1 cellular context compared by ENCODE assay signal in the genomic region with DNA sequence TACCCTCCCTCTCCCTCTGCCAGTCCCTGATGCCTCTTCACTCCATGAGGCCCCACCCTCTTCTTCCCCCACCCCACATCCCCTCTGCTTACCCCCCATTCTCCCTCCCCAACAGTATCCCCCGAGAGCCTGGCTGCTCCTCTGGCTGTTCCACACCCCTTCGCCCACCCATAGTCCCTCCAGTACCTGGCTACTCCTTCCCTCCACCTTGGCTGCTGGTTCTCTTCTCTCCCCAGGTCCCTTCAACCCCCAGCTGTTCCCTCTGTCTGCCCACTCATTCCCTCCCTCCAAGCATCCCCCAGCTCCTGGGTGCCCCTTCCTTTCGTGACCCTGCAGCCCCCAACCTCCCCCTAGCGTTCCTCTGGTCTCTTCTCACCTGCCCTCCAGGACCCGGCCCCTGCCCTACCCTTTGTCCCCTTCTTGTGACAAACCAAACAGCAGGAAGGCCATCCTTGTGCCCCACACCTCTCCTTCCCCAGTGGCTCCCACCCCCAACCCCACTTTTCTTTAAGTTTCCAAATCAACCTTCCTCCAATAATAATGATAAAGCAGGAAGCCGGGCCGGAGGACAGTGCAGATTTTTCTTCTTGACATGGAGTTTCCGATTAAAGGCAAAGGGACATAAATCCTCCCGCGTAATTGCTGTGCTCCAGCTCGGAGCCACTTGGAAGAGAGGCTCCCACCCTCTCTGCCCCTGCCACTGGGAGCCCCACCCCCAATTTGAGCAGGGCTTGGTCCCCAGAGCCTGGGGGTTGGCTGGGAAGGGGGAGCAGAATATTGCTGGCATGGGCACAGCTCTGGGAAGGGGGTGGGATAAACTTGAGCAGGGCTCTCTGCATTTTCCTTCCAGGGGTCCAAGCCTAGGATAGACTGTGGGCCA.
TF ChIP-seq lines count a peak whose summit lies in the region.

No MANE protein-coding gene starts in this region.

TF ChIP-seq in HEK293, 187 proteins besides CTCF, POLR2A, EP300 and RAD21 (continued from another document and continues in another):
- TF ChIP-seq ZNF76 (tag by site-specific recombination; IDR thresholded peaks at IDR 0.05; ENCODE audit: borderline replicate concordance, low read depth): no peak
- no peak for TF ChIP-seq ZSCAN16 (tag by site-specific recombination; IDR thresholded peaks at IDR 0.05)
- no peak for TF ChIP-seq ZNF169 (tag by site-specific recombination; IDR thresholded peaks at IDR 0.05)
- no peak for TF ChIP-seq OSR2 (tag by site-specific recombination; IDR thresholded peaks at IDR 0.05)
- no peak for TF ChIP-seq KLF9 (tag by site-specific recombination; IDR thresholded peaks at IDR 0.05; ENCODE audit: low read depth)
- TF ChIP-seq, protein P1, sequence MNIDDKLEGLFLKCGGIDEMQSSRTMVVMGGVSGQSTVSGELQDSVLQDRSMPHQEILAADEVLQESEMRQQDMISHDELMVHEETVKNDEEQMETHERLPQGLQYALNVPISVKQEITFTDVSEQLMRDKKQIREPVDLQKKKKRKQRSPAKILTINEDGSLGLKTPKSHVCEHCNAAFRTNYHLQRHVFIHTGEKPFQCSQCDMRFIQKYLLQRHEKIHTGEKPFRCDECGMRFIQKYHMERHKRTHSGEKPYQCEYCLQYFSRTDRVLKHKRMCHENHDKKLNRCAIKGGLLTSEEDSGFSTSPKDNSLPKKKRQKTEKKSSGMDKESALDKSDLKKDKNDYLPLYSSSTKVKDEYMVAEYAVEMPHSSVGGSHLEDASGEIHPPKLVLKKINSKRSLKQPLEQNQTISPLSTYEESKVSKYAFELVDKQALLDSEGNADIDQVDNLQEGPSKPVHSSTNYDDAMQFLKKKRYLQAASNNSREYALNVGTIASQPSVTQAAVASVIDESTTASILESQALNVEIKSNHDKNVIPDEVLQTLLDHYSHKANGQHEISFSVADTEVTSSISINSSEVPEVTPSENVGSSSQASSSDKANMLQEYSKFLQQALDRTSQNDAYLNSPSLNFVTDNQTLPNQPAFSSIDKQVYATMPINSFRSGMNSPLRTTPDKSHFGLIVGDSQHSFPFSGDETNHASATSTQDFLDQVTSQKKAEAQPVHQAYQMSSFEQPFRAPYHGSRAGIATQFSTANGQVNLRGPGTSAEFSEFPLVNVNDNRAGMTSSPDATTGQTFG (tag by site-specific recombination; IDR thresholded peaks at IDR 0.05; ENCODE audit: borderline replicate concordance): no peak
- no peak for TF ChIP-seq ZNF391 (tag by site-specific recombination; IDR thresholded peaks at IDR 0.05; ENCODE audit: borderline replicate concordance, low read depth)
- TF ChIP-seq ZNF157 (tag by site-specific recombination; IDR thresholded peaks at IDR 0.05): no peak
- no peak for TF ChIP-seq RBAK (tag by site-specific recombination; IDR thresholded peaks at IDR 0.05)
- no peak; the same call in 1 of the 2 replicates for TF ChIP-seq SP2 (tag by site-specific recombination; IDR thresholded peaks at IDR 0.05)
- TF ChIP-seq ZFP3 (tag by site-specific recombination; IDR thresholded peaks at IDR 0.05; ENCODE audit: low read depth): no peak
- TF ChIP-seq HOXD13 (CRISPR knock-in tag; IDR thresholded peaks at IDR 0.05; ENCODE audit: borderline replicate concordance): no peak
- no peak; the same call in 1 of the 2 replicates for TF ChIP-seq GLIS2 (tag by site-specific recombination; IDR thresholded peaks at IDR 0.05)
- TF ChIP-seq ZNF561 (tag by site-specific recombination; IDR thresholded peaks at IDR 0.05; ENCODE audit: borderline replicate concordance): peak; percentile 55; the same call in 1 of the 2 replicates
- TF ChIP-seq ZNF623 (tag by site-specific recombination; IDR thresholded peaks at IDR 0.05): no peak
- no peak for TF ChIP-seq ZNF37A (tag by site-specific recombination; IDR thresholded peaks at IDR 0.05)
- no peak for TF ChIP-seq ZNF416 (tag by site-specific recombination; IDR thresholded peaks at IDR 0.05)
- TF ChIP-seq ZNF221 (tag by site-specific recombination; IDR thresholded peaks at IDR 0.05; ENCODE audit: borderline replicate concordance): no peak
- TF ChIP-seq BCL11A (tag by site-specific recombination; IDR thresholded peaks at IDR 0.05; ENCODE audit: low read depth): no peak
- no peak for TF ChIP-seq ZNF521 (tag by site-specific recombination; IDR thresholded peaks at IDR 0.05)
- no peak for TF ChIP-seq TCF7L2 (IDR thresholded peaks at IDR 0.05; ENCODE audit: borderline replicate concordance, low read depth, low read length)
- TF ChIP-seq, protein P2, sequence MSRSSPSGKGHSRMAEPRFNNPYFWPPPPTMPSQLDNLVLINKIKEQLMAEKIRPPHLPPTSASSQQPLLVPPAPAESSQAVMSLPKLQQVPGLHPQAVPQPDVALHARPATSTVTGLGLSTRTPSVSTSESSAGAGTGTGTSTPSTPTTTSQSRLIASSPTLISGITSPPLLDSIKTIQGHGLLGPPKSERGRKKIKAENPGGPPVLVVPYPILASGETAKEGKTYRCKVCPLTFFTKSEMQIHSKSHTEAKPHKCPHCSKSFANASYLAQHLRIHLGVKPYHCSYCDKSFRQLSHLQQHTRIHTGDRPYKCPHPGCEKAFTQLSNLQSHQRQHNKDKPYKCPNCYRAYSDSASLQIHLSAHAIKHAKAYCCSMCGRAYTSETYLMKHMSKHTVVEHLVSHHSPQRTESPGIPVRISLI (tag by site-specific recombination; IDR thresholded peaks at IDR 0.05): no peak
- TF ChIP-seq KLF1 (tag by site-specific recombination; IDR thresholded peaks at IDR 0.05): no peak
- no peak for TF ChIP-seq ZNF48 (tag by site-specific recombination; IDR thresholded peaks at IDR 0.05)
- TF ChIP-seq ZNF366 (tag by site-specific recombination; conservative IDR thresholded peaks at IDR 0.05): no peak
- peak; percentile 72 for TF ChIP-seq ZNF341 (tag by site-specific recombination; IDR thresholded peaks at IDR 0.05; ENCODE audit: low read depth)
- TF ChIP-seq ZNF350 (tag by site-specific recombination; IDR thresholded peaks at IDR 0.05): no peak
- TF ChIP-seq ZBTB1 (tag by site-specific recombination; IDR thresholded peaks at IDR 0.05): no peak
- no peak for TF ChIP-seq SALL2 (tag by site-specific recombination; IDR thresholded peaks at IDR 0.05; ENCODE audit: borderline replicate concordance)
- TF ChIP-seq, protein P3, sequence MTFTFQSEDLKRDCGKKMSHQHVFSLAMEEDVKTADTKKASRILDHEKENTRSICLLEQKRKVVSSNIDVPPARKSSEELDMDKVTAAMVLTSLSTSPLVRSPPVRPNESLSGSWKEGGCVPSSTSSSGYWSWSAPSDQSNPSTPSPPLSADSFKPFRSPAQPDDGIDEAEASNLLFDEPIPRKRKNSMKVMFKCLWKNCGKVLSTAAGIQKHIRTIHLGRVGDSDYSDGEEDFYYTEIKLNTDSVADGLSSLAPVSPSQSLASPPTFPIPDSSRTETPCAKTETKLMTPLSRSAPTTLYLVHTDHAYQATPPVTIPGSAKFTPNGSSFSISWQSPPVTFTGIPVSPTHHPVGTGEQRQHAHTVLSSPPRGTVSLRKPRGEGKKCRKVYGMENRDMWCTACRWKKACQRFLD (tag by site-specific recombination; IDR thresholded peaks at IDR 0.05): no peak
- TF ChIP-seq ZNF335 (tag by site-specific recombination; conservative IDR thresholded peaks at IDR 0.05): no peak
- TF ChIP-seq ZNF423 (tag by site-specific recombination; IDR thresholded peaks at IDR 0.05): no peak
- TF ChIP-seq, protein P4, sequence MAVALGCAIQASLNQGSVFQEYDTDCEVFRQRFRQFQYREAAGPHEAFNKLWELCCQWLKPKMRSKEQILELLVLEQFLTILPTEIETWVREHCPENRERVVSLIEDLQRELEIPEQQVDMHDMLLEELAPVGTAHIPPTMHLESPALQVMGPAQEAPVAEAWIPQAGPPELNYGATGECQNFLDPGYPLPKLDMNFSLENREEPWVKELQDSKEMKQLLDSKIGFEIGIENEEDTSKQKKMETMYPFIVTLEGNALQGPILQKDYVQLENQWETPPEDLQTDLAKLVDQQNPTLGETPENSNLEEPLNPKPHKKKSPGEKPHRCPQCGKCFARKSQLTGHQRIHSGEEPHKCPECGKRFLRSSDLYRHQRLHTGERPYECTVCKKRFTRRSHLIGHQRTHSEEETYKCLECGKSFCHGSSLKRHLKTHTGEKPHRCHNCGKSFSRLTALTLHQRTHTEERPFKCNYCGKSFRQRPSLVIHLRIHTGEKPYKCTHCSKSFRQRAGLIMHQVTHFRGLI (tag by site-specific recombination; IDR thresholded peaks at IDR 0.05): no peak
- TF ChIP-seq ZNF596 (tag by site-specific recombination; IDR thresholded peaks at IDR 0.05): no peak
- TF ChIP-seq ZSCAN23 (tag by site-specific recombination; IDR thresholded peaks at IDR 0.05): no peak
- TF ChIP-seq ZNF354C (tag by site-specific recombination; IDR thresholded peaks at IDR 0.05; ENCODE audit: borderline replicate concordance, low read depth): no peak
- TF ChIP-seq, protein P5, sequence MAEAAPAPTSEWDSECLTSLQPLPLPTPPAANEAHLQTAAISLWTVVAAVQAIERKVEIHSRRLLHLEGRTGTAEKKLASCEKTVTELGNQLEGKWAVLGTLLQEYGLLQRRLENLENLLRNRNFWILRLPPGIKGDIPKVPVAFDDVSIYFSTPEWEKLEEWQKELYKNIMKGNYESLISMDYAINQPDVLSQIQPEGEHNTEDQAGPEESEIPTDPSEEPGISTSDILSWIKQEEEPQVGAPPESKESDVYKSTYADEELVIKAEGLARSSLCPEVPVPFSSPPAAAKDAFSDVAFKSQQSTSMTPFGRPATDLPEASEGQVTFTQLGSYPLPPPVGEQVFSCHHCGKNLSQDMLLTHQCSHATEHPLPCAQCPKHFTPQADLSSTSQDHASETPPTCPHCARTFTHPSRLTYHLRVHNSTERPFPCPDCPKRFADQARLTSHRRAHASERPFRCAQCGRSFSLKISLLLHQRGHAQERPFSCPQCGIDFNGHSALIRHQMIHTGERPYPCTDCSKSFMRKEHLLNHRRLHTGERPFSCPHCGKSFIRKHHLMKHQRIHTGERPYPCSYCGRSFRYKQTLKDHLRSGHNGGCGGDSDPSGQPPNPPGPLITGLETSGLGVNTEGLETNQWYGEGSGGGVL (tag by site-specific recombination; IDR thresholded peaks at IDR 0.05): peak; percentile 69
- no peak for TF ChIP-seq ZNF211 (tag by site-specific recombination; IDR thresholded peaks at IDR 0.05; ENCODE audit: low read depth)
- no peak for TF ChIP-seq MZF1 (tag by site-specific recombination; IDR thresholded peaks at IDR 0.05; ENCODE audit: borderline replicate concordance)
- TF ChIP-seq ZNF654 (tag by site-specific recombination; IDR thresholded peaks at IDR 0.05; ENCODE audit: low read depth): no peak
- no peak for TF ChIP-seq ZFP37 (tag by site-specific recombination; IDR thresholded peaks at IDR 0.05)
- TF ChIP-seq, protein P6, sequence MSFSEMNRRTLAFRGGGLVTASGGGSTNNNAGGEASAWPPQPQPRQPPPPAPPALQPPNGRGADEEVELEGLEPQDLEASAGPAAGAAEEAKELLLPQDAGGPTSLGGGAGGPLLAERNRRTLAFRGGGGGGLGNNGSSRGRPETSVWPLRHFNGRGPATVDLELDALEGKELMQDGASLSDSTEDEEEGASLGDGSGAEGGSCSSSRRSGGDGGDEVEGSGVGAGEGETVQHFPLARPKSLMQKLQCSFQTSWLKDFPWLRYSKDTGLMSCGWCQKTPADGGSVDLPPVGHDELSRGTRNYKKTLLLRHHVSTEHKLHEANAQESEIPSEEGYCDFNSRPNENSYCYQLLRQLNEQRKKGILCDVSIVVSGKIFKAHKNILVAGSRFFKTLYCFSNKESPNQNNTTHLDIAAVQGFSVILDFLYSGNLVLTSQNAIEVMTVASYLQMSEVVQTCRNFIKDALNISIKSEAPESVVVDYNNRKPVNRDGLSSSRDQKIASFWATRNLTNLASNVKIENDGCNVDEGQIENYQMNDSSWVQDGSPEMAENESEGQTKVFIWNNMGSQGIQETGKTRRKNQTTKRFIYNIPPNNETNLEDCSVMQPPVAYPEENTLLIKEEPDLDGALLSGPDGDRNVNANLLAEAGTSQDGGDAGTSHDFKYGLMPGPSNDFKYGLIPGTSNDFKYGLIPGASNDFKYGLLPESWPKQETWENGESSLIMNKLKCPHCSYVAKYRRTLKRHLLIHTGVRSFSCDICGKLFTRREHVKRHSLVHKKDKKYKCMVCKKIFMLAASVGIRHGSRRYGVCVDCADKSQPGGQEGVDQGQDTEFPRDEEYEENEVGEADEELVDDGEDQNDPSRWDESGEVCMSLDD (tag by site-specific recombination; IDR thresholded peaks at IDR 0.05): no peak
- TF ChIP-seq ZNF132 (tag by site-specific recombination; IDR thresholded peaks at IDR 0.05; ENCODE audit: borderline replicate concordance): no peak
- TF ChIP-seq, protein P7, sequence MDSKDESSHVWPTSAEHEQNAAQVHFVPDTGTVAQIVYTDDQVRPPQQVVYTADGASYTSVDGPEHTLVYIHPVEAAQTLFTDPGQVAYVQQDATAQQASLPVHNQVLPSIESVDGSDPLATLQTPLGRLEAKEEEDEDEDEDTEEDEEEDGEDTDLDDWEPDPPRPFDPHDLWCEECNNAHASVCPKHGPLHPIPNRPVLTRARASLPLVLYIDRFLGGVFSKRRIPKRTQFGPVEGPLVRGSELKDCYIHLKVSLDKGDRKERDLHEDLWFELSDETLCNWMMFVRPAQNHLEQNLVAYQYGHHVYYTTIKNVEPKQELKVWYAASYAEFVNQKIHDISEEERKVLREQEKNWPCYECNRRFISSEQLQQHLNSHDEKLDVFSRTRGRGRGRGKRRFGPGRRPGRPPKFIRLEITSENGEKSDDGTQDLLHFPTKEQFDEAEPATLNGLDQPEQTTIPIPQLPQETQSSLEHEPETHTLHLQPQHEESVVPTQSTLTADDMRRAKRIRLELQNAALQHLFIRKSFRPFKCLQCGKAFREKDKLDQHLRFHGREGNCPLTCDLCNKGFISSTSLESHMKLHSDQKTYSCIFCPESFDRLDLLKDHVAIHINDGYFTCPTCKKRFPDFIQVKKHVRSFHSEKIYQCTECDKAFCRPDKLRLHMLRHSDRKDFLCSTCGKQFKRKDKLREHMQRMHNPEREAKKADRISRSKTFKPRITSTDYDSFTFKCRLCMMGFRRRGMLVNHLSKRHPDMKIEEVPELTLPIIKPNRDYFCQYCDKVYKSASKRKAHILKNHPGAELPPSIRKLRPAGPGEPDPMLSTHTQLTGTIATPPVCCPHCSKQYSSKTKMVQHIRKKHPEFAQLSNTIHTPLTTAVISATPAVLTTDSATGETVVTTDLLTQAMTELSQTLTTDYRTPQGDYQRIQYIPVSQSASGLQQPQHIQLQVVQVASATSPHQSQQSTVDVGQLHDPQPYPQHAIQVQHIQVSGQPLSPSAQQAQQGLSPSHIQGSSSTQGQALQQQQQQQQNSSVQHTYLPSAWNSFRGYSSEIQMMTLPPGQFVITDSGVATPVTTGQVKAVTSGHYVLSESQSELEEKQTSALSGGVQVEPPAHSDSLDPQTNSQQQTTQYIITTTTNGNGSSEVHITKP (tag by site-specific recombination; IDR thresholded peaks at IDR 0.05): no peak
- no peak for TF ChIP-seq ZNF792 (tag by site-specific recombination; IDR thresholded peaks at IDR 0.05)
- TF ChIP-seq ZFHX2 (tag by site-specific recombination; conservative IDR thresholded peaks at IDR 0.05): peak; percentile 63
- TF ChIP-seq ZNF624 (tag by site-specific recombination; IDR thresholded peaks at IDR 0.05): no peak
- TF ChIP-seq ZNF202 (tag by site-specific recombination; IDR thresholded peaks at IDR 0.05; ENCODE audit: borderline replicate concordance): no peak
- TF ChIP-seq, protein P8, sequence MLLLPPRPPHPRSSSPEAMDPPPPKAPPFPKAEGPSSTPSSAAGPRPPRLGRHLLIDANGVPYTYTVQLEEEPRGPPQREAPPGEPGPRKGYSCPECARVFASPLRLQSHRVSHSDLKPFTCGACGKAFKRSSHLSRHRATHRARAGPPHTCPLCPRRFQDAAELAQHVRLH (tag by site-specific recombination; IDR thresholded peaks at IDR 0.05): no peak
- TF ChIP-seq ZNF670 (tag by site-specific recombination; IDR thresholded peaks at IDR 0.05; ENCODE audit: low read depth): no peak
- no peak for TF ChIP-seq KLF7 (tag by site-specific recombination; IDR thresholded peaks at IDR 0.05; ENCODE audit: borderline replicate concordance)
- no peak for TF ChIP-seq ZNF266 (tag by site-specific recombination; IDR thresholded peaks at IDR 0.05; ENCODE audit: low read depth)
